ENCODE assay signal across 9 cellular contexts in genomic region chr3:128426128-128426921, GRCh38. TPM values are rescaled to one million over a fixed set of nuclear protein-coding genes. Genes with fewer than 3 reads are reported as not detected.
A peak's percentile ranks its signal among the peaks of the same experiment; 100 is the strongest.
DNase-seq lines count a peak whose midpoint lies in the region; ATAC-seq, FAIRE-seq and TF ChIP-seq lines count a peak whose summit lies in the region.
"Had no signal": no experiment of that assay in that cellular context is flagged by ENCODE, and none has a peak within 500 bp of the region (broad histone marks: within the 10 kb centered on the region; RNA-seq: fewer than 3 reads in every experiment).

No MANE protein-coding gene starts in this region.

- H3K4me3 ChIP-seq in astrocyte (ENCODE audit: insufficient read depth, low read depth, low read length): no peak overlapping the region
- H3K4me3 ChIP-seq in iPS-15b (ENCODE audit: low read depth, low read length): peak overlapping the region; percentile 32

- no peak overlapping the region for H3K27ac ChIP-seq in astrocyte (ENCODE audit: low read depth, low read length)

- peaks cover 77% of the 10 kb centered on the region for H3K27me3 Mint-ChIP-seq in astrocyte (ENCODE audit: low read depth, unreplicated experiment)

- DNase-seq in ACHN (peak; percentile 35), GM18507 (ENCODE audit: extremely low spot score, insufficient read length, low read depth) (peak; percentile 80), SW480 (ENCODE audit: low spot score) (peak; percentile 63), astrocyte (ENCODE audit: low read depth) (no peak)
- DNase-seq in stimulated activated CD4-positive, alpha-beta T cell treated with anti-CD3 and anti-CD28 coated beads, Interleukin-15, amount 100 ng/mL, for 1 hour (ENCODE audit: low read depth in 1 of 2, low spot score in 1 of 2): peak; percentile 29 to 56

- H4K20me1 ChIP-seq in astrocyte (ENCODE audit: insufficient read depth, low read length): no peaks in the 10 kb centered on the region

- H3K9ac ChIP-seq in astrocyte (ENCODE audit: low read length) (no peak overlapping the region), iPS-15b (ENCODE audit: low read depth, low read length) (no peak overlapping the region)

- no peaks in the 10 kb centered on the region for H3K36me3 Mint-ChIP-seq in astrocyte (ENCODE audit: low read depth, unreplicated experiment)

- H3K79me2 ChIP-seq in astrocyte (ENCODE audit: insufficient read depth, low read length): no peaks in the 10 kb centered on the region

- H3K27me3 ChIP-seq in astrocyte (ENCODE audit: insufficient read depth, low read length): peaks cover 30% of the 10 kb centered on the region
- H3K27me3 ChIP-seq in iPS-15b (ENCODE audit: control insufficient read depth, insufficient read depth, low read length): peaks cover 49% of the 10 kb centered on the region

- in situ Hi-C loops in ACHN (cut with HindIII; ENCODE audit: low pct_ligation_motif_present, low pct_unique_long_range_greater_than_20kb, low sequenced_read_pairs): no loop called here

- H3K4me1 Mint-ChIP-seq in astrocyte (ENCODE audit: low read depth, unreplicated experiment): no peaks in the 10 kb centered on the region

- no peaks in the 10 kb centered on the region for H3K9me3 ChIP-seq in astrocyte (ENCODE audit: insufficient read depth, low read depth, low read length)
- no peaks in the 10 kb centered on the region for H3K9me3 ChIP-seq in iPS-15b (ENCODE audit: control insufficient read depth, insufficient read depth, low read length)

- H3K4me1 ChIP-seq in astrocyte (ENCODE audit: insufficient read depth, low read length) (no peaks in the 10 kb centered on the region), iPS-15b (ENCODE audit: control insufficient read depth, insufficient read depth, low read length) (peaks cover 6% of the 10 kb centered on the region)

- peak overlapping the region; percentile 75 for H2AFZ ChIP-seq in astrocyte (ENCODE audit: low read depth, low read length)

- H3K36me3 ChIP-seq in astrocyte (ENCODE audit: insufficient read depth, low read length) (no peaks in the 10 kb centered on the region), iPS-15b (ENCODE audit: control insufficient read depth, insufficient read depth, low read length) (no peaks in the 10 kb centered on the region)

- no peaks in the 10 kb centered on the region for H3K9me3 Mint-ChIP-seq in astrocyte (ENCODE audit: unreplicated experiment)

- no peak overlapping the region for H3K27ac Mint-ChIP-seq in astrocyte (ENCODE audit: unreplicated experiment)

- H3K4me3 Mint-ChIP-seq in astrocyte (ENCODE audit: unreplicated experiment): no peak overlapping the region

- H3K4me2 ChIP-seq in astrocyte (ENCODE audit: low read length): peak overlapping the region; percentile 82

- peak; percentile 64 for ATAC-seq in HG03442 (IDR thresholded peaks at IDR 0.05; ENCODE audit: unreplicated experiment)
- ATAC-seq in GM19395 (IDR thresholded peaks at IDR 0.05; ENCODE audit: unreplicated experiment): no peak

- TF ChIP-seq CTCF in astrocyte (IDR thresholded peaks at IDR 0.05; ENCODE audit: insufficient read depth, low read depth, low read length): peak; percentile 45

- FAIRE-seq in GM18507 (lab: Jason Lieb, UNC) (peak; percentile 9), astrocyte (lab: Jason Lieb, UNC) (no peak)

RNA-seq across cellular contexts. Expression of gene DNAJB8, which starts 40.4 kb away (rescaled TPM):
- total RNA-seq in astrocyte: not detected in 2 replicates
- total RNA-seq: pulmonary artery endothelial cell had no signal
